ENCODE assay signal across 17 cellular contexts in the genomic region with DNA sequence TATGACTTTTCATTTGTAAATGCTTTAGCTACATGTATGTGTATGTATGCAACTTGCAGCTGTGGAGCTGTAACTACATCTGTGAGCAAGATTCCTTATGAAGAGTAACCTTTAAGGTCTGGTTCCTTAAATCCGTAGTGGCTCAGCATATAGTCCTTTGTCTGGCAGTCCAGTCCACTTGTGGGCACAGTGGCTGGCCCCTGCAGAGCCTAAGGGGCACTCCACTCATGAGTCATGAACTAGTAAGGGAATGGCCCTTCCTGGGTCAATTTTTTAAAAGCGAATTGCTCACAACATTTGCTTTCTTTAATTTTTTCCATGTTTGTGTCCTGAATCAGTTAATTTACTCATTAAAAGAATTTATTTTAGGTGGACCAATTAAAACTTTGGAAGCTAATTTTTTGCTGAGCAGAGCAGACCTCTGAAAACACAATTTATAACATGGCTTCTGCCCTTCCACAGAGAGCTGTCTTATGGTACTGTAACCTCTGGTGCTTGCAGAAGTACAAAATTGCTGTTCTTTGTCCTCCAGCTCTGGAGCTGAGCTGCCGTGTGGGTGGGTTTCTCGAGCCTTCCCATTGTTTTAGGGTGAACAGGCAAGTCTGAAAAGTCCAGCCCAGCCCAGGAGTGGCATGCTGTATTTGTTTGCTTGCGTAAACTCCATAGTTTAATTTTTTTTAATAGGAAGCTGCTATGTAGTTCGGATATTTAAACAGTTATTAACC.
DNase-seq lines count a peak whose midpoint lies in the region; ATAC-seq lines count a peak whose summit lies in the region.
"Had no signal": no experiment of that assay in that cellular context is flagged by ENCODE, and none has a peak within 500 bp of the region (broad histone marks: within the 10 kb centered on the region; RNA-seq: fewer than 3 reads in every experiment).

No MANE protein-coding gene starts in this region.

- H3K27ac Mint-ChIP-seq in activated T-helper 1 cell treated with anti-CD3 and anti-CD28 coated beads, Interleukin-12 subunit alpha, Interleukin-12 subunit beta, Interleukin-2, Interleukin-4 antibody, amounts not matched to agents 30 ng/mL and 10 ng/mL and 1 ng/mL, durations not matched to agents 14 hours and 24 hours and 36 hours = no peak overlapping the region
- H3K27ac Mint-ChIP-seq: activated naive CD4-positive, alpha-beta T cell treated with anti-CD3 and anti-CD28 coated beads, Interleukin-2, amount 50 U/mL, for 72 hours; T-helper 1 cell treated with Interleukin-12 subunit alpha and Interleukin-12 subunit beta and Interleukin-4 antibody, amounts not matched to agents 30 μg/mL and 1 μg/mL, for 36 hours had no signal

- no peak for ATAC-seq in GM18498 (IDR thresholded peaks at IDR 0.05; ENCODE audit: unreplicated experiment)
- ATAC-seq: activated CD4-positive, CD25-positive, alpha-beta regulatory T cell treated with anti-CD3 and anti-CD28 coated beads, Interleukin-2, amount 50 U/mL, for 24 hours; activated naive CD4-positive, alpha-beta T cell treated with anti-CD3 and anti-CD28 coated beads, Interleukin-2, amount 50 U/mL, for 72 hours; gastroesophageal sphincter; K562 had no signal

- H3K27ac ChIP-seq in cingulate gyrus (ENCODE audit: low read depth, low read length) = peak overlapping the region; percentile 83
- H3K27ac ChIP-seq: gastroesophageal sphincter had no signal

- intact Hi-C loops in activated T-helper 1 cell treated with anti-CD3 and anti-CD28 coated beads, Interleukin-12 subunit alpha, Interleukin-12 subunit beta, Interleukin-2, Interleukin-4 antibody, amounts not matched to agents 30 ng/mL and 10 ng/mL and 1 ng/mL, durations not matched to agents 14 hours and 24 hours and 36 hours (cut with micrococcal nuclease) = no loop called here

- no peaks in the 10 kb centered on the region for H3K9me3 Mint-ChIP-seq in activated T-helper 1 cell treated with anti-CD3 and anti-CD28 coated beads, Interleukin-12 subunit alpha, Interleukin-12 subunit beta, Interleukin-2, Interleukin-4 antibody, amounts not matched to agents 30 ng/mL and 10 ng/mL and 1 ng/mL, durations not matched to agents 14 hours and 24 hours and 36 hours
- H3K9me3 Mint-ChIP-seq: activated naive CD4-positive, alpha-beta T cell treated with anti-CD3 and anti-CD28 coated beads, Interleukin-2, amount 50 U/mL, for 72 hours; T-helper 1 cell treated with Interleukin-12 subunit alpha and Interleukin-12 subunit beta and Interleukin-4 antibody, amounts not matched to agents 30 μg/mL and 1 μg/mL, for 36 hours had no signal

- H3K4me3 Mint-ChIP-seq in activated T-helper 1 cell treated with anti-CD3 and anti-CD28 coated beads, Interleukin-12 subunit alpha, Interleukin-12 subunit beta, Interleukin-2, Interleukin-4 antibody, amounts not matched to agents 30 ng/mL and 10 ng/mL and 1 ng/mL, durations not matched to agents 14 hours and 24 hours and 36 hours = no peak overlapping the region
- H3K4me3 Mint-ChIP-seq: T-helper 1 cell treated with Interleukin-12 subunit alpha and Interleukin-12 subunit beta and Interleukin-4 antibody, amounts not matched to agents 30 μg/mL and 1 μg/mL, for 36 hours had no signal

- peaks cover 10% of the 10 kb centered on the region for H3K27me3 Mint-ChIP-seq in activated T-helper 1 cell treated with anti-CD3 and anti-CD28 coated beads, Interleukin-12 subunit alpha, Interleukin-12 subunit beta, Interleukin-2, Interleukin-4 antibody, amounts not matched to agents 30 ng/mL and 10 ng/mL and 1 ng/mL, durations not matched to agents 14 hours and 24 hours and 36 hours (ENCODE audit: insufficient read depth)

- peaks cover 5% of the 10 kb centered on the region for H3K4me1 Mint-ChIP-seq in activated T-helper 1 cell treated with anti-CD3 and anti-CD28 coated beads, Interleukin-12 subunit alpha, Interleukin-12 subunit beta, Interleukin-2, Interleukin-4 antibody, amounts not matched to agents 30 ng/mL and 10 ng/mL and 1 ng/mL, durations not matched to agents 14 hours and 24 hours and 36 hours (ENCODE audit: low read depth)

- H3K36me3 Mint-ChIP-seq in activated T-helper 1 cell treated with anti-CD3 and anti-CD28 coated beads, Interleukin-12 subunit alpha, Interleukin-12 subunit beta, Interleukin-2, Interleukin-4 antibody, amounts not matched to agents 30 ng/mL and 10 ng/mL and 1 ng/mL, durations not matched to agents 14 hours and 24 hours and 36 hours (ENCODE audit: low read depth) = no peaks in the 10 kb centered on the region
- H3K36me3 Mint-ChIP-seq: activated naive CD4-positive, alpha-beta T cell treated with anti-CD3 and anti-CD28 coated beads, Interleukin-2, amount 50 U/mL, for 72 hours had no signal

- DNase-seq in EH (ENCODE audit: low read depth) = peak; percentile 59
- peak; percentile 59 for DNase-seq in LHCN-M2 (ENCODE audit: low read depth)
- DNase-seq in pons (ENCODE audit: low spot score) = peak; percentile 56
- DNase-seq in activated T-helper 1 cell treated with anti-CD3 and anti-CD28 coated beads, Interleukin-12 subunit alpha, Interleukin-12 subunit beta, Interleukin-2, Interleukin-4 antibody, amounts not matched to agents 30 ng/mL and 10 ng/mL and 1 ng/mL, durations not matched to agents 14 hours and 24 hours and 36 hours (ENCODE audit: low spot score) = no peak
- no peak for DNase-seq in SIG-M5 (lab: John Stamatoyannopoulos, UW)
- DNase-seq in dedifferentiated amniotic fluid mesenchymal stem cell (ENCODE audit: extremely low spot score) = no peak
- DNase-seq: central memory CD4-positive, alpha-beta T cell; NCI-H1105 treated with DMSO at 0.1 percent for 48 hours; NCI-H526; stimulated activated naive CD4-positive, alpha-beta T cell had no signal

Comparison
In these comparisons a context has a peak if more than half of its experiments do, and no peak if none do; other contexts are left out.
1. DNase-seq: peak in EH (single experiment), LHCN-M2 (single experiment) and pons (single experiment); none in activated T-helper 1 cell treated with anti-CD3 and anti-CD28 coated beads, Interleukin-12 subunit alpha, Interleukin-12 subunit beta, Interleukin-2, Interleukin-4 antibody, amounts not matched to agents 30 ng/mL and 10 ng/mL and 1 ng/mL, durations not matched to agents 14 hours and 24 hours and 36 hours (single experiment), SIG-M5 (single experiment) and dedifferentiated amniotic fluid mesenchymal stem cell (single experiment).